9 cellular contexts compared by ENCODE assay signal in genomic region chr1:156680056-156680455, GRCh38. TPM values are rescaled to one million over a fixed set of nuclear protein-coding genes. Genes with fewer than 3 reads are reported as not detected.
"Had no signal": no experiment of that assay in that cellular context is flagged by ENCODE, and none has a peak within 500 bp of the region (broad histone marks: within the 10 kb centered on the region; RNA-seq: fewer than 3 reads in every experiment).

No MANE protein-coding gene starts in this region.

- H2AFZ ChIP-seq: GM23248 had no signal

- H3K4me3 ChIP-seq: GM23248, K562 had no signal

- H3K27ac ChIP-seq: GM23248, HL-60 had no signal

- ATAC-seq: HepG2, K562 had no signal

- H3K9ac ChIP-seq: GM23248 had no signal

- H3K36me3 Mint-ChIP-seq: IgD-negative memory B cell had no signal

- H3K27ac Mint-ChIP-seq: H9, HFFc6, IgD-negative memory B cell had no signal

- H3K4me3 Mint-ChIP-seq: H9, HFFc6 had no signal

- DNase-seq: GM23248, H9, HCEC 1CT, HFFc6, KG1 had no signal

- H3K9me3 Mint-ChIP-seq: H9, HFFc6, IgD-negative memory B cell had no signal

RNA-seq across cellular contexts. Expression of gene NES, which starts 2.8 kb away (rescaled TPM):
- polyA plus RNA-seq: IgD-negative memory B cell had no signal

RNA-seq across cellular contexts. Expression of gene BCAN, which starts 38.1 kb away (rescaled TPM):
- total RNA-seq: GM23248, HepG2, HFFc6, K562 had no signal
- polyA plus RNA-seq: GM23248, HepG2, IgD-negative memory B cell had no signal
